Comparison of ENCODE assay signal across 1 cellular context in genomic region chr17:7440113-7440822, GRCh38.
TF ChIP-seq lines count a peak whose summit lies in the region.

No MANE protein-coding gene starts in this region.

TF ChIP-seq in HepG2, 621 proteins besides CTCF, POLR2A, EP300 and RAD21 (continued from another document and continues in another):
- TF ChIP-seq USF2 (IDR thresholded peaks at IDR 0.05; ENCODE audit: low read depth, low read length) (no peak), USF2 (CRISPR knock-in tag; IDR thresholded peaks at IDR 0.05; ENCODE audit: borderline replicate concordance) (peak; percentile 72; the same call in 1 of the 2 replicates), NFKBIZ (CRISPR knock-in tag; IDR thresholded peaks at IDR 0.05) (no peak), PRDM10 (CRISPR knock-in tag; IDR thresholded peaks at IDR 0.05; ENCODE audit: low read depth) (peak; percentile 98), HNF4G (IDR thresholded peaks at IDR 0.05; ENCODE audit: borderline replicate concordance, low read depth, low read length) (no peak), HNF4G (CRISPR knock-in tag; IDR thresholded peaks at IDR 0.05; ENCODE audit: borderline replicate concordance, low read depth) (no peak), ARID4A (CRISPR knock-in tag; IDR thresholded peaks at IDR 0.05; ENCODE audit: borderline replicate concordance) (no peak; the same call in 1 of the 2 replicates), ZFP91 (CRISPR knock-in tag; IDR thresholded peaks at IDR 0.05; ENCODE audit: borderline replicate concordance) (peak; percentile 58; the same call in 1 of the 2 replicates), ZFP37 (CRISPR knock-in tag; IDR thresholded peaks at IDR 0.05; ENCODE audit: borderline replicate concordance) (no peak), ZC3H4 (CRISPR knock-in tag; IDR thresholded peaks at IDR 0.05; ENCODE audit: borderline replicate concordance) (no peak), ZNF124 (CRISPR knock-in tag; IDR thresholded peaks at IDR 0.05) (no peak), ZBTB46 (CRISPR knock-in tag; IDR thresholded peaks at IDR 0.05; ENCODE audit: borderline replicate concordance) (no peak), CBX5 (CRISPR knock-in tag; IDR thresholded peaks at IDR 0.05; ENCODE audit: borderline replicate concordance) (0 out of 2 replicates have a peak, but pooled peaks have one; percentile 22), SOX13 (IDR thresholded peaks at IDR 0.05) (no peak), SOX13 (CRISPR knock-in tag; conservative IDR thresholded peaks at IDR 0.05 in 1 of 2, IDR thresholded peaks at IDR 0.05 in 1 of 2) (no peak), SIN3A (IDR thresholded peaks at IDR 0.05; ENCODE audit: borderline replicate concordance, low read depth, low read length) (no peak), ZNF652 (CRISPR knock-in tag; IDR thresholded peaks at IDR 0.05; ENCODE audit: borderline replicate concordance, low read depth) (no peak), ZNF431 (CRISPR knock-in tag; IDR thresholded peaks at IDR 0.05; ENCODE audit: borderline replicate concordance, low read depth) (no peak), NFKB2 (CRISPR knock-in tag; IDR thresholded peaks at IDR 0.05; ENCODE audit: borderline replicate concordance) (no peak; the same call in 1 of the 2 replicates), AFF4 (CRISPR knock-in tag; IDR thresholded peaks at IDR 0.05) (no peak), FLYWCH1 (CRISPR knock-in tag; IDR thresholded peaks at IDR 0.05) (no peak), E2F1 (CRISPR knock-in tag; IDR thresholded peaks at IDR 0.05) (no peak), ZNF367 (CRISPR knock-in tag; IDR thresholded peaks at IDR 0.05; ENCODE audit: borderline replicate concordance) (no peak), ZNF749 (CRISPR knock-in tag; IDR thresholded peaks at IDR 0.05; ENCODE audit: borderline replicate concordance) (no peak), ZBTB42 (CRISPR knock-in tag; IDR thresholded peaks at IDR 0.05) (no peak), ONECUT2 (CRISPR knock-in tag; IDR thresholded peaks at IDR 0.05) (no peak), ZBTB25 (CRISPR knock-in tag; IDR thresholded peaks at IDR 0.05) (no peak), FOXM1 (CRISPR knock-in tag; IDR thresholded peaks at IDR 0.05) (no peak), POLR2G (IDR thresholded peaks at IDR 0.05; ENCODE audit: low read depth, low read length) (peak; percentile 44; the same call in 1 of the 2 replicates)
